Comparison of ENCODE assay signal across 21 cellular contexts in the genomic region with DNA sequence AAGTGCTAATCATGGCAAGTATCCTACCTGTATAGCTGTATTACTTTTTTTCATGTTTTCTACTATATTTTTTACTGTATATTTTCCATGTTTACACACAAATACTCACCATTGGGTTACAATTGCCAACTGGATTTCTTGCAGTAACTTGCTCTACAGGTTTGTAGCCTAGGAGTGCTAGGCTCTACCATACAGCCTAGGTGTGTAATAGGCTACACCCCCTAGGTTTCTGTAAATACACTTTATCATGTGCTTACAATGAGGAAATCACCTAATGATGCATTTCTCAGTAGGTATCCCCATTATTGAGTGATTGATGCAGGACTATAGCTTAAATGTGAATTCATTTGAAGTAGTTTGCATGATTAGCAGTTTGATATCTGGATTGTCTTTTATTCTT. TPM values are rescaled to one million over a fixed set of nuclear protein-coding genes. Genes with fewer than 3 reads are reported as not detected.
"Had no signal": no experiment of that assay in that cellular context is flagged by ENCODE, and none has a peak within 500 bp of the region (broad histone marks: within the 10 kb centered on the region; RNA-seq: fewer than 3 reads in every experiment).

No MANE protein-coding gene starts in this region.

- DNase-seq: Kasumi-1, MV-4-11, NCI-H1048, NCI-H1105 treated with DMSO at 0.1 percent for 48 hours, NCI-H1417 treated with DMSO at 0.1 percent for 48 hours, NCI-H146, NCI-H1694 treated with DMSO at 0.1 percent for 48 hours, NCI-H1930, NCI-H2081, NCI-H2107, NCI-H2227 treated with DMSO at 0.1 percent for 48 hours, NCI-H524, NCI-H526 treated with DMSO at 0.1 percent for 48 hours, NCI-H774, Right ventricle myocardium superior, RPMI8226, SK-N-SH had no signal

- H3K4me2 ChIP-seq: KMS-11, SK-N-SH had no signal

- H3K4me3 ChIP-seq: K562 had no signal

- H3K9ac ChIP-seq: KMS-11, SK-N-SH had no signal

- H3K9me3 ChIP-seq: SK-N-SH had no signal

- H3K27ac ChIP-seq: HL-60, KMS-11 had no signal

RNA-seq across cellular contexts. Expression of gene SRY, which starts 10.5 kb away (rescaled TPM):
- polyA plus RNA-seq: IgD-negative memory B cell, K562, SK-N-SH had no signal

RNA-seq across cellular contexts. Expression of gene RPS4Y1, which starts 43.4 kb away (rescaled TPM):
- polyA plus RNA-seq: IgD-negative memory B cell, K562, SK-N-SH had no signal
